In genomic region chr11:131248588-131248987, GRCh38 we compare ENCODE assay signal across 1 cellular context.
TF ChIP-seq lines count a peak whose summit lies in the region.

No MANE protein-coding gene starts in this region.

TF ChIP-seq in GM23338, 12 proteins besides CTCF, POLR2A, EP300 and RAD21:
- TF ChIP-seq EZH2phosphoT487 (IDR thresholded peaks at IDR 0.05; ENCODE audit: unreplicated experiment) (no peak), CREB1 (CRISPR knock-in tag; IDR thresholded peaks at IDR 0.05; ENCODE audit: low read depth) (no peak), JUNB (IDR thresholded peaks at IDR 0.05; ENCODE audit: unreplicated experiment) (no peak), STAT1 (IDR thresholded peaks at IDR 0.05; ENCODE audit: unreplicated experiment) (no peak), ZNF331 (CRISPR knock-in tag; IDR thresholded peaks at IDR 0.05; ENCODE audit: low read depth) (no peak), ETS1 (IDR thresholded peaks at IDR 0.05) (no peak), ZNF114 (CRISPR knock-in tag; IDR thresholded peaks at IDR 0.05) (no peak), POLR2AphosphoS5 (IDR thresholded peaks at IDR 0.05; ENCODE audit: low read depth) (no peak), EZH2 (IDR thresholded peaks at IDR 0.05; ENCODE audit: low read depth, unreplicated experiment) (no peak), NANOG (IDR thresholded peaks at IDR 0.05; ENCODE audit: borderline replicate concordance) (no peak), ZNF462 (CRISPR knock-in tag; IDR thresholded peaks at IDR 0.05) (no peak), REST (IDR thresholded peaks at IDR 0.05; ENCODE audit: unreplicated experiment) (no peak)
TF ChIP-seq in GM23338: peak in this region for 0.
